In genomic region chr6:159977242-159978214, GRCh38 we compare ENCODE assay signal across 8 cellular contexts. TPM values are rescaled to one million over a fixed set of nuclear protein-coding genes. Genes with fewer than 3 reads are reported as not detected.
DNase-seq lines count a peak whose midpoint lies in the region; ATAC-seq and TF ChIP-seq lines count a peak whose summit lies in the region.

No MANE protein-coding gene starts in this region.

- no peak for TF ChIP-seq POLR2A in IMR-90 (IDR thresholded peaks at IDR 0.05; ENCODE audit: low read depth, low read length)

- BruUV-seq in IMR-90 (replicated peaks; lab: Mats Ljungman, UMichigan), result no TSS peak

- CTCF ChIA-PET in IMR-90 (lab: Yijun Ruan, JAX), result no interaction called here

- H3K79me1 ChIP-seq in IMR-90 (ENCODE audit: low read depth in 1 of 2, low read length in 2 of 2), result peaks cover 40 to 81% of the 10 kb centered on the region in 2 experiments

- H3K27me3 ChIP-seq in IMR-90 (ENCODE audit: control insufficient read depth, insufficient read depth, low read length), result no peaks in the 10 kb centered on the region

- no peak overlapping the region; the same call in 1 of the 2 replicates for H4K91ac ChIP-seq in IMR-90 (ENCODE audit: insufficient read depth, low read depth, low read length)

- H3K14ac ChIP-seq in IMR-90 (replicated peaks; ENCODE audit: low read depth, low read length), result no peak overlapping the region

- dilution Hi-C loops in IMR-90 (cut with HindIII; ENCODE audit: low sequenced_read_pairs, unreplicated experiment), result no loop called here

- H3K4me2 ChIP-seq in IMR-90 (ENCODE audit: low read depth, low read length), result peak overlapping the region; percentile 3; the same call in 1 of the 2 replicates

- in situ Hi-C loops in IMR-90 (cut with MboI; ENCODE audit: low sequenced_read_pairs), result no loop called here

- H2BK20ac ChIP-seq in IMR-90 (ENCODE audit: low read depth, low read length), result no peak overlapping the region

- peak; percentile 82 for DNase-seq in A172 (ENCODE audit: low spot score)
- peak; percentile 69 for DNase-seq in IMR-90
- DNase-seq in choroid plexus epithelial cell (ENCODE audit: low read depth), result peak; percentile 51
- DNase-seq in medulla oblongata (ENCODE audit: extremely low spot score), result peak; percentile 75
- no peak for DNase-seq in NCI-H187 treated with DMSO at 0.1 percent for 48 hours (lab: John Stamatoyannopoulos, UW)
- DNase-seq in SKM-1 (lab: John Stamatoyannopoulos, UW; ENCODE audit: unreplicated experiment), result no peak
- DNase-seq in NCI-H146 treated with DMSO at 0.1 percent for 48 hours (lab: John Stamatoyannopoulos, UW; ENCODE audit: unreplicated experiment), result no peak

- H2BK15ac ChIP-seq in IMR-90 (ENCODE audit: low read depth, low read length), result no peak overlapping the region

- H3K27ac ChIP-seq in IMR-90 (ENCODE audit: insufficient read depth, low read length), result no peak overlapping the region

- peaks cover 34% of the 10 kb centered on the region for H3K9me1 ChIP-seq in IMR-90 (ENCODE audit: insufficient read depth, low read length)

- no peak overlapping the region; the same call in 1 of the 2 replicates for H3K4ac ChIP-seq in IMR-90 (ENCODE audit: low read depth, low read length)

- H3K56ac ChIP-seq in IMR-90 (ENCODE audit: extremely low read depth, insufficient read depth, low read length), result no peak overlapping the region

- no peak overlapping the region for H2BK5ac ChIP-seq in IMR-90 (ENCODE audit: low read depth, low read length, poor library complexity, severe bottlenecking)

- no peaks in the 10 kb centered on the region for H3K9me3 ChIP-seq in IMR-90 (ENCODE audit: control insufficient read depth, insufficient read depth, low read length)

- peak overlapping the region; percentile 23 for H2AFZ ChIP-seq in IMR-90 (replicated peaks; ENCODE audit: low read length, poor library complexity)

- H2BK120ac ChIP-seq in IMR-90 (ENCODE audit: low read depth, low read length), result no peak overlapping the region

- H3K36me3 ChIP-seq in IMR-90 (ENCODE audit: control insufficient read depth, insufficient read depth, low read length), result no peaks in the 10 kb centered on the region

- peak overlapping the region; percentile 18 for H2AK9ac ChIP-seq in IMR-90 (replicated peaks; ENCODE audit: low read depth, low read length, poor library complexity)

- no peak overlapping the region; a peak in 2 of 4 replicates for H4K8ac ChIP-seq in IMR-90 (ENCODE audit: low read depth in 2 of 2, low read length in 2 of 2)

- ATAC-seq in IMR-90 (ENCODE audit: low read depth), result no peak; the same call in 1 of the 2 replicates
- no peak for ATAC-seq in HG03457 (IDR thresholded peaks at IDR 0.05; ENCODE audit: unreplicated experiment)

- H3K18ac ChIP-seq in IMR-90 (ENCODE audit: low read depth, low read length), result no peak overlapping the region

- 62% methylated on average over 6 of the region's 20 CpGs; no CpG with 5 or more reads in 1 of the 2 experiments for WGBS in IMR-90 (ENCODE audit: extremely low coverage in 2 of 2, insufficient read length in 1 of 2), 2 experiments

- H4K5ac ChIP-seq in IMR-90 (ENCODE audit: low read depth, low read length), result no peak overlapping the region

- intact Hi-C loops in IMR-90 (cut with micrococcal nuclease), result no loop called here

- TF ChIP-seq RAD21 in IMR-90 (IDR thresholded peaks at IDR 0.05; ENCODE audit: low read length), result no peak

- no peak overlapping the region for H3K4me3 ChIP-seq in IMR-90 (ENCODE audit: insufficient read depth, low read depth, low read length)
- H3K4me3 ChIP-seq in choroid plexus epithelial cell (ENCODE audit: low read depth, low read length), result no peak overlapping the region

- H3K9ac ChIP-seq in IMR-90 (ENCODE audit: low read depth, low read length), result no peak overlapping the region

- POLR2A ChIA-PET in IMR-90 (lab: Charles Lee; ENCODE audit: unreplicated experiment), result no interaction called here

- peaks cover 32% of the 10 kb centered on the region for H3K4me1 ChIP-seq in IMR-90 (ENCODE audit: control insufficient read depth, insufficient read depth, low read length)

- H4K20me1 ChIP-seq in IMR-90 (ENCODE audit: insufficient read depth, low read length), result peaks cover 87% of the 10 kb centered on the region

- no peak overlapping the region for H3K23ac ChIP-seq in IMR-90 (ENCODE audit: low read depth, low read length)

- no peak for TF ChIP-seq CTCF in IMR-90 (conservative IDR thresholded peaks at IDR 0.05; ENCODE audit: low read depth, low read length)
- no peak for TF ChIP-seq CTCF in choroid plexus epithelial cell (conservative IDR thresholded peaks at IDR 0.05; ENCODE audit: low read depth, low read length)

- H2AK5ac ChIP-seq in IMR-90 (ENCODE audit: low read depth, low read length), result peak overlapping the region; percentile 53; the same call in 1 of the 2 replicates

TF ChIP-seq in IMR-90, 13 proteins besides CTCF, POLR2A, EP300 and RAD21:
- TF ChIP-seq SMC3 (IDR thresholded peaks at IDR 0.05; ENCODE audit: low read depth, low read length) (no peak), MAFK (IDR thresholded peaks at IDR 0.05; ENCODE audit: low read depth, low read length) (no peak), MXI1 (IDR thresholded peaks at IDR 0.05; ENCODE audit: borderline replicate concordance, low read depth, low read length) (no peak), RFX5 (IDR thresholded peaks at IDR 0.05; ENCODE audit: low read depth, low read length) (no peak), NFE2L2 (IDR thresholded peaks at IDR 0.05; ENCODE audit: low read depth, low read length) (no peak)

RNA-seq across cellular contexts. Expression of gene IGF2R, which starts 8.6 kb away (rescaled TPM):
- total RNA-seq in A172 (2014; rRNA removed; shearing (Covaris generic)), result 78.4 and 99.8 TPM in 2 replicates
- total RNA-seq in IMR-90 (2012; rRNA removed), result 33.2 and 38.6 TPM in 2 replicates
- polyA plus RNA-seq in IMR-90 (2012; rRNA removed), result 37.2 and 41.4 TPM in 2 replicates
- polyA plus RNA-seq in IMR-90 (2012; cell fraction: cytosol; rRNA removed), result 20.4 and 27.1 TPM in 2 replicates
- polyA plus RNA-seq in IMR-90 (2012; cell fraction: nucleus; rRNA removed; ENCODE audit: low replicate concordance), result 24.9 and 43.2 TPM in 2 replicates

Comparison
In these comparisons a context has a peak if more than half of its experiments do, and no peak if none do; other contexts are left out.
1. DNase-seq: peak in A172 (single experiment), IMR-90 (single experiment), choroid plexus epithelial cell (single experiment) and medulla oblongata (single experiment); none in NCI-H187 treated with DMSO at 0.1 percent for 48 hours (single experiment), SKM-1 (single experiment) and NCI-H146 treated with DMSO at 0.1 percent for 48 hours (single experiment).